Comparison of ENCODE assay signal across 15 cellular contexts in the genomic region with DNA sequence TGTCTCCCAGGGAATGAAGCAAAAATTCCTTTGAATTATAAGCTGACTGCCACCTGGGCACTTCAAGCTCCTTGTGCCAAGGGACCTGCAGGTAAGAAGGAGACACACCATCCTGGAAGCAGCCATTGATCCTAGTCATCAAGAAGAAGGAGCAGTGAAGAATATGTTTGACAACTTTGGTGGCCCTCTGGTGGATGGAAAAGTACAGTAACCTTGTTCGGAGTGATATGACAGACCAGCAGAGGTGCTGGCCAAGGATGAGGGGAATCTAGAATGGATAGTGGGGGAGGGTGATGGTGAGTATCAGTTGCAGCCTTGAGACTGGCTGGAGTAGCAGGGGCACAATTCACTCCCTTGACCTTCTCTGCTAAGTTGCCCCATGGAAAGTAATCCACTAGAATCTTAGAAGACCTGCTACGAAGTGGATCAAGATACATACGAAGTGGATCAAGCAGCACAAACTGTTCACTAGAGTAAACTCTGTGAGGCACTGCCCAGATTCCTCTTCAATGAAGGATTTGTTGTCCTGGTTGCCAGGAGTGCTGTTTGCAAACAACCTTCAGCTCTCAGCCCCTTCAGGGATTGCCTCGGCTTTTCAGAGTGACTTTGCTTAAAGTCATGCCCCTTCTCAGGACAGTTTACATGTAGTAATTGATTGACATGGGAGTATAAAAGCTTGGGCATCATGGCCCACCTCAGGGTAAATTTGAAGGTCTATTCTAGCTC. TPM values are rescaled to one million over a fixed set of nuclear protein-coding genes. Genes with fewer than 3 reads are reported as not detected.
DNase-seq lines count a peak whose midpoint lies in the region; ATAC-seq, FAIRE-seq and TF ChIP-seq lines count a peak whose summit lies in the region.
"Had no signal": no experiment of that assay in that cellular context is flagged by ENCODE, and none has a peak within 500 bp of the region (broad histone marks: within the 10 kb centered on the region; RNA-seq: fewer than 3 reads in every experiment).

No MANE protein-coding gene starts in this region.

- no peak for TF ChIP-seq RAD21 in HepG2 (CRISPR knock-in tag; IDR thresholded peaks at IDR 0.05)

- no peaks in the 10 kb centered on the region for H3K4me1 ChIP-seq in KMS-11 (ENCODE audit: low read depth, poor library complexity, severe bottlenecking)
- H3K4me1 ChIP-seq in HepG2 (ENCODE audit: insufficient read depth, low read length): no peaks in the 10 kb centered on the region
- no peaks in the 10 kb centered on the region for H3K4me1 ChIP-seq in adrenal gland (replicated peaks in 1 of 2)

- 5% methylated on average over 4 of the region's 4 CpGs for WGBS in HepG2 (ENCODE audit: low lambda C conversion rate)
- WGBS in adrenal gland, 4 donors: 54 to 64% (median 60%) methylated on average over 4 of the region's 4 CpGs

- POLR2A ChIA-PET in HepG2 (lab: Yijun Ruan, JAX): no interaction called here

- ATAC-seq in HepG2 (peak; percentile 82), HG02981 (IDR thresholded peaks at IDR 0.05; ENCODE audit: unreplicated experiment) (no peak), GM18511 (IDR thresholded peaks at IDR 0.05; ENCODE audit: unreplicated experiment) (no peak)
- ATAC-seq: naive thymus-derived CD4-positive, alpha-beta T cell had no signal

- TF ChIP-seq CTCF in KMS-11 (conservative IDR thresholded peaks at IDR 0.05; ENCODE audit: low read depth, low read length): 0 out of 2 replicates have a peak, but pooled peaks have one; percentile 11
- peak; percentile 13 for TF ChIP-seq CTCF in astrocyte of the cerebellum (IDR thresholded peaks at IDR 0.05; ENCODE audit: low read depth, low read length, missing control alignments)
- 0 out of 2 replicates have a peak, but pooled peaks have one; percentile 26 for TF ChIP-seq CTCF in HepG2 (CRISPR knock-in tag; IDR thresholded peaks at IDR 0.05)
- TF ChIP-seq CTCF in adrenal gland (IDR thresholded peaks at IDR 0.05): peak in 1 of 6 experiments; percentile 8

- no peak overlapping the region for H2AFZ ChIP-seq in KMS-11 (ENCODE audit: low read depth)
- no peak overlapping the region for H2AFZ ChIP-seq in HepG2 (ENCODE audit: low read length)

- H3K27ac ChIP-seq in KMS-11 (no peak overlapping the region), HepG2 (ENCODE audit: extremely low read length, insufficient read depth, low read length) (no peak overlapping the region), adrenal gland (no peak overlapping the region)

- H3K4me3 ChIP-seq in KMS-11 (IDR thresholded peaks at IDR 0.05; ENCODE audit: insufficient read depth, low read depth, low read length) (no peak overlapping the region), astrocyte of the cerebellum (ENCODE audit: low read depth, low read length) (no peak overlapping the region), HepG2 (replicated peaks in 1 of 3; ENCODE audit: insufficient read depth in 1 of 3, low read depth in 2 of 3, low read length in 3 of 3) (no peak overlapping the region), adrenal gland (no peak overlapping the region)

- no peak for TF ChIP-seq POLR2A in HepG2 (IDR thresholded peaks at IDR 0.05; ENCODE audit: insufficient read depth in 1 of 2, low read depth in 2 of 2, low read length in 2 of 2)
- TF ChIP-seq POLR2A in adrenal gland (IDR thresholded peaks at IDR 0.05): no peak

- H3K27me3 ChIP-seq in KMS-11 (ENCODE audit: insufficient read depth, low read depth): no peaks in the 10 kb centered on the region
- H3K27me3 ChIP-seq in HepG2 (ENCODE audit: control insufficient read depth in 1 of 2, insufficient read depth in 2 of 2, low read length in 2 of 2): peaks cover 0 to 20% of the 10 kb centered on the region in 2 experiments; a peak in 2 of 5 replicates
- peaks cover 3% of the 10 kb centered on the region for H3K27me3 ChIP-seq in adrenal gland

- CTCF ChIA-PET in HepG2 (lab: Yijun Ruan, JAX; ENCODE audit: low intra/inter-chr PET ratio, low total read pairs): interaction anchor here (1.4 kb wide), 1 partner anchor 21 kb away, joined by 4 read pairs; no protein-coding TSS in a partner anchor

- in situ Hi-C loops in astrocyte of the cerebellum (cut with HindIII; ENCODE audit: low sequenced_read_pairs) (no loop called here), HepG2 (cut with HindIII; ENCODE audit: extremely low pct_ligation_motif_present, low pct_unique_long_range_greater_than_20kb) (no loop called here)

- H3K4me2 ChIP-seq in KMS-11 (no peak overlapping the region), HepG2 (ENCODE audit: low read depth, low read length) (no peak overlapping the region)

- no TSS peak for BruUV-seq in HepG2 (replicated peaks; lab: Mats Ljungman, UMichigan)

- no peaks in the 10 kb centered on the region for H3K36me3 ChIP-seq in KMS-11 (ENCODE audit: insufficient read depth)
- no peaks in the 10 kb centered on the region for H3K36me3 ChIP-seq in HepG2 (replicated peaks in 1 of 2; ENCODE audit: control insufficient read depth in 1 of 2, insufficient read depth in 2 of 2, low read length in 2 of 2)
- H3K36me3 ChIP-seq in adrenal gland (replicated peaks in 1 of 2): no peaks in the 10 kb centered on the region

- TF ChIP-seq EP300 in HepG2 (IDR thresholded peaks at IDR 0.05; ENCODE audit: low read depth in 2 of 2, low read length in 2 of 2) (no peak), HepG2 (CRISPR knock-in tag; IDR thresholded peaks at IDR 0.05; ENCODE audit: borderline replicate concordance) (no peak)

- no peaks in the 10 kb centered on the region for H3K79me2 ChIP-seq in KMS-11 (ENCODE audit: insufficient read depth, low read depth)
- no peaks in the 10 kb centered on the region for H3K79me2 ChIP-seq in HepG2 (ENCODE audit: insufficient read depth, low read length)

- FAIRE-seq in HepG2 (lab: Jason Lieb, UNC): peak; percentile 57
- FAIRE-seq: H54 had no signal

- intact Hi-C loops in HepG2 (cut with micrococcal nuclease; ENCODE audit: unreplicated experiment) (loop anchor here (1.0 kb wide), 1 partner anchor 21 kb away; no protein-coding TSS in a partner anchor), adrenal gland (cut with DNase I) (no loop called here)

- H4K20me1 ChIP-seq in KMS-11 (ENCODE audit: insufficient read depth) (no peaks in the 10 kb centered on the region), HepG2 (ENCODE audit: insufficient read depth, low read length) (no peaks in the 10 kb centered on the region)

- H3K9ac ChIP-seq in KMS-11 (no peak overlapping the region), HepG2 (ENCODE audit: insufficient read depth, low read depth, low read length) (no peak overlapping the region)

- peak; percentile 3 for DNase-seq in ELF-1 (ENCODE audit: low read depth, low spot score)
- DNase-seq in astrocyte of the cerebellum (ENCODE audit: low read depth): no peak
- peak; percentile 12 for DNase-seq in HepG2 (ENCODE audit: low spot score)
- DNase-seq in adrenal gland: no peak
- no peak for DNase-seq in activated CD4-positive, CD25-positive, alpha-beta regulatory T cell treated with anti-CD3 and anti-CD28 coated beads, Interleukin-2, amount 50 U/mL, for 72 hours
- DNase-seq: activated naive CD4-positive, alpha-beta T cell treated with anti-CD3 and anti-CD28 coated beads, Interleukin-2, amount 50 U/mL, for 16 hours; DMS79 treated with DMSO at 0.1 percent for 48 hours; naive thymus-derived CD4-positive, alpha-beta T cell; NCI-H1436; SHP77 treated with DMSO at 0.1 percent for 48 hours; stimulated activated naive CD4-positive, alpha-beta T cell had no signal

- H3K9me3 ChIP-seq in HepG2 (ENCODE audit: low read length) (no peaks in the 10 kb centered on the region), adrenal gland (replicated peaks in 1 of 3) (no peaks in the 10 kb centered on the region)

TF ChIP-seq in HepG2, 621 proteins besides CTCF, POLR2A, EP300 and RAD21 (continues in another document):
- TF ChIP-seq STAG1 (CRISPR knock-in tag; IDR thresholded peaks at IDR 0.05) (no peak), SMC3 (IDR thresholded peaks at IDR 0.05; ENCODE audit: low read length) (0 out of 2 replicates have a peak, but pooled peaks have one; percentile 2), ZNF780A (CRISPR knock-in tag; IDR thresholded peaks at IDR 0.05) (no peak), ZNF468 (CRISPR knock-in tag; IDR thresholded peaks at IDR 0.05) (no peak)

RNA-seq across cellular contexts. Expression of a gene that starts 44.8 kb away (rescaled TPM):
- total RNA-seq in HepG2 (2016; rRNA removed; fragmentation: Illumina TruSeq; extraction: Trizol) (18.6 and 18.8 TPM in 2 replicates), adrenal gland (10 to 100 TPM in 7 of 8 donors, 1 to 10 TPM in 1; 6.6 to 97.7 (median 18.6) TPM)
- total RNA-seq in HepG2 (2016; cell fraction: cytosol; rRNA removed; fragmentation: Illumina TruSeq; extraction: Trizol; ENCODE audit: low read depth): 7.2 and 8.0 TPM in 2 replicates
- 18.7 and 19.4 TPM in 2 replicates for total RNA-seq in HepG2 (2016; cell fraction: insoluble cytoplasmic fraction; rRNA removed; fragmentation: Illumina TruSeq; extraction: Trizol)
- total RNA-seq in HepG2 (2016; cell fraction: membrane; rRNA removed; fragmentation: Illumina TruSeq; extraction: Trizol): 6.4 and 7.0 TPM in 2 replicates
- total RNA-seq in HepG2 (2016; cell fraction: nucleus; rRNA removed; fragmentation: Illumina TruSeq; extraction: Trizol): 28.4 and 33.0 TPM in 2 replicates
- polyA plus RNA-seq in HepG2 (2011; rRNA removed) (3.1 and 4.8 TPM in 2 replicates), adrenal gland (10 to 100 TPM in 1 of 3 donors, 1 to 10 TPM in 2; 4.5 to 32.3 (median 5.2) TPM)
- 2.1 and 3.1 TPM in 2 replicates for polyA plus RNA-seq in HepG2 (2011; cell fraction: cytosol; rRNA removed)
- 3.6 and 5.6 TPM in 2 replicates for polyA plus RNA-seq in HepG2 (2011; cell fraction: nucleus; rRNA removed)
- polyA plus RNA-seq in HepG2 (2012): 10.9 and 11.1 TPM in 2 replicates
- 2.5 and 2.9 TPM in 2 replicates for polyA plus RNA-seq in HepG2 (2016; cell fraction: cytosol; fragmentation: Illumina TruSeq; extraction: Trizol; ENCODE audit: low read depth)
- 17.4 and 19.1 TPM in 2 replicates for polyA plus RNA-seq in HepG2 (2016; cell fraction: insoluble cytoplasmic fraction; fragmentation: Illumina TruSeq; extraction: Trizol; ENCODE audit: low read depth)
- 3.0 and 3.4 TPM in 2 replicates for polyA plus RNA-seq in HepG2 (2016; cell fraction: membrane; fragmentation: Illumina TruSeq; extraction: Trizol; ENCODE audit: low read depth)
- polyA plus RNA-seq in HepG2 (2016; cell fraction: nucleus; fragmentation: Illumina TruSeq; extraction: Trizol; ENCODE audit: insufficient read depth, low read depth): 20.0 and 22.1 TPM in 2 replicates
- polyA minus RNA-seq in HepG2 (2011; rRNA and poly(A)+ RNA removed; ENCODE audit: low replicate concordance): 16.6 and 48.2 TPM in 2 replicates
- 4.1 and 4.8 TPM in 2 replicates for polyA minus RNA-seq in HepG2 (2011; cell fraction: cytosol; rRNA and poly(A)+ RNA removed)
- polyA minus RNA-seq in HepG2 (2011; cell fraction: nucleus; rRNA and poly(A)+ RNA removed): 26.6 and 34.5 TPM in 2 replicates

Comparison
In these comparisons a context has a peak if more than half of its experiments do, and no peak if none do; other contexts are left out.
1. DNase-seq: peak in ELF-1 (single experiment) and HepG2 (single experiment); none in astrocyte of the cerebellum (single experiment), adrenal gland (0 of 7) and activated CD4-positive, CD25-positive, alpha-beta regulatory T cell treated with anti-CD3 and anti-CD28 coated beads, Interleukin-2, amount 50 U/mL, for 72 hours (single experiment).